ENCODE assay signal across 1 cellular context in genomic region chr12:19525236-19525635, GRCh38.
TF ChIP-seq lines count a peak whose summit lies in the region.

No MANE protein-coding gene starts in this region.

TF ChIP-seq in GM23338, 12 proteins besides CTCF, POLR2A, EP300 and RAD21 (continued from another document):
- no peak for TF ChIP-seq ZNF462 (CRISPR knock-in tag; IDR thresholded peaks at IDR 0.05)
- no peak for TF ChIP-seq REST (IDR thresholded peaks at IDR 0.05; ENCODE audit: unreplicated experiment)
- TF ChIP-seq ETS1 (IDR thresholded peaks at IDR 0.05) = no peak
- no peak for TF ChIP-seq EZH2phosphoT487 (IDR thresholded peaks at IDR 0.05; ENCODE audit: unreplicated experiment)
- no peak for TF ChIP-seq NANOG (IDR thresholded peaks at IDR 0.05; ENCODE audit: borderline replicate concordance)
- TF ChIP-seq ZNF114 (CRISPR knock-in tag; IDR thresholded peaks at IDR 0.05) = no peak
- no peak for TF ChIP-seq JUNB (IDR thresholded peaks at IDR 0.05; ENCODE audit: unreplicated experiment)
- no peak for TF ChIP-seq ZNF331 (CRISPR knock-in tag; IDR thresholded peaks at IDR 0.05; ENCODE audit: low read depth)
- no peak for TF ChIP-seq STAT1 (IDR thresholded peaks at IDR 0.05; ENCODE audit: unreplicated experiment)
